In genomic region chr18:44537521-44537920, GRCh38 we compare ENCODE assay signal across 11 cellular contexts.
A peak's percentile ranks its signal among the peaks of the same experiment; 100 is the strongest.
DNase-seq lines count a peak whose midpoint lies in the region; ATAC-seq and TF ChIP-seq lines count a peak whose summit lies in the region.
"Had no signal": no experiment of that assay in that cellular context is flagged by ENCODE, and none has a peak within 500 bp of the region (broad histone marks: within the 10 kb centered on the region; RNA-seq: fewer than 3 reads in every experiment).

No MANE protein-coding gene starts in this region.

- H3K36me3 Mint-ChIP-seq in endodermal cell (ENCODE audit: low read depth) = no peaks in the 10 kb centered on the region
- no peaks in the 10 kb centered on the region for H3K36me3 Mint-ChIP-seq in naive thymus-derived CD8-positive, alpha-beta T cell

- no peak overlapping the region for H3K27ac ChIP-seq in endodermal cell (ENCODE audit: low read depth, low read length)
- H3K27ac ChIP-seq: prostate gland had no signal

- no peak overlapping the region for H3K27ac Mint-ChIP-seq in endodermal cell
- H3K27ac Mint-ChIP-seq in naive thymus-derived CD8-positive, alpha-beta T cell = no peak overlapping the region

- no peak overlapping the region for H3K4me3 ChIP-seq in BJ (ENCODE audit: low read depth, low read length)
- H3K4me3 ChIP-seq in endodermal cell (ENCODE audit: low read length) = no peak overlapping the region
- H3K4me3 ChIP-seq: prostate gland had no signal

- no peaks in the 10 kb centered on the region for H3K27me3 ChIP-seq in BJ (ENCODE audit: control insufficient read depth, insufficient read depth, low read length)
- H3K27me3 ChIP-seq in endodermal cell (ENCODE audit: control insufficient read depth, insufficient read depth, low read length, poor library complexity, severe bottlenecking) = no peaks in the 10 kb centered on the region

- CTCF ChIA-PET in BJ (lab: Yijun Ruan, JAX) = no interaction called here

- POLR2A ChIA-PET in BJ (lab: Charles Lee) = no interaction called here
- POLR2A ChIA-PET in naive thymus-derived CD8-positive, alpha-beta T cell (lab: Charles Lee) = no interaction called here

- peaks cover 2% of the 10 kb centered on the region for H3K27me3 Mint-ChIP-seq in endodermal cell (ENCODE audit: insufficient read depth)
- no peaks in the 10 kb centered on the region for H3K27me3 Mint-ChIP-seq in naive thymus-derived CD8-positive, alpha-beta T cell

- TF ChIP-seq CTCF in BJ (IDR thresholded peaks at IDR 0.05; ENCODE audit: insufficient read depth, low read depth, low read length) (no peak), endodermal cell (conservative IDR thresholded peaks at IDR 0.05) (no peak)

- H3K9ac ChIP-seq in endodermal cell (ENCODE audit: extremely low read depth, low read length, poor library complexity, severe bottlenecking) = no peak overlapping the region

- H3K9me3 Mint-ChIP-seq in endodermal cell = no peaks in the 10 kb centered on the region
- no peaks in the 10 kb centered on the region for H3K9me3 Mint-ChIP-seq in naive thymus-derived CD8-positive, alpha-beta T cell

- WGBS in endodermal cell (ENCODE audit: insufficient coverage in 1 of 2, insufficient read length in 1 of 2), 2 experiments = 90 to 100% methylated on average over 2 of the region's 2 CpGs

- ATAC-seq in HG03354 (IDR thresholded peaks at IDR 0.05; ENCODE audit: poor library complexity, severe bottlenecking, unreplicated experiment) = no peak
- no peak for ATAC-seq in GM19463 (IDR thresholded peaks at IDR 0.05; ENCODE audit: unreplicated experiment)
- ATAC-seq in naive thymus-derived CD8-positive, alpha-beta T cell = no peak

- H3K4me1 ChIP-seq in endodermal cell (ENCODE audit: control insufficient read depth, insufficient read depth, low read length) = no peaks in the 10 kb centered on the region
- H3K4me1 ChIP-seq: Caco-2, prostate gland had no signal

- H3K4me1 Mint-ChIP-seq in endodermal cell = no peaks in the 10 kb centered on the region
- peaks cover 0 to 8% (median 0%) of the 10 kb centered on the region in 4 donors for H3K4me1 Mint-ChIP-seq in naive thymus-derived CD8-positive, alpha-beta T cell

- DNase-seq in BJ (ENCODE audit: low read depth) (peak; percentile 74), NCI-H446 (lab: John Stamatoyannopoulos, UW) (peak; percentile 72 to 91), endodermal cell (peak; percentile 65), myocyte (ENCODE audit: low read depth) (peak; percentile 89)
- no peak for DNase-seq in stimulated activated CD8-positive, alpha-beta memory T cell treated with anti-CD3 and anti-CD28 coated beads, Interleukin-4, amount 100 ng/mL, for 48 hours
- no peak for DNase-seq in naive thymus-derived CD8-positive, alpha-beta T cell
- DNase-seq: Caco-2, dermis blood vessel endothelial cell had no signal

- no peak overlapping the region for H3K4me3 Mint-ChIP-seq in endodermal cell
- no peak overlapping the region for H3K4me3 Mint-ChIP-seq in naive thymus-derived CD8-positive, alpha-beta T cell

- H3K9me3 ChIP-seq in endodermal cell (ENCODE audit: control insufficient read depth, low read length) = no peaks in the 10 kb centered on the region
- H3K9me3 ChIP-seq: Caco-2, prostate gland had no signal

- H3K36me3 ChIP-seq in BJ (ENCODE audit: control insufficient read depth, insufficient read depth, low read length) (no peaks in the 10 kb centered on the region), endodermal cell (ENCODE audit: control insufficient read depth, insufficient read depth, low read length) (no peaks in the 10 kb centered on the region)
- H3K36me3 ChIP-seq: prostate gland had no signal

Comparison
In these comparisons a context has a peak if more than half of its experiments do, and no peak if none do; other contexts are left out.
1. DNase-seq: peak in BJ (single experiment), NCI-H446 (2 of 2), endodermal cell (single experiment) and myocyte (single experiment); none in stimulated activated CD8-positive, alpha-beta memory T cell treated with anti-CD3 and anti-CD28 coated beads, Interleukin-4, amount 100 ng/mL, for 48 hours (single experiment) and naive thymus-derived CD8-positive, alpha-beta T cell (0 of 10).